ENCODE assay signal across 31 cellular contexts in genomic region chr4:43343298-43343697, GRCh38.
"Had no signal": no experiment of that assay in that cellular context is flagged by ENCODE, and none has a peak within 500 bp of the region (broad histone marks: within the 10 kb centered on the region; RNA-seq: fewer than 3 reads in every experiment).

No MANE protein-coding gene starts in this region.

- H3K4me3 ChIP-seq: adrenal gland, body of pancreas, colonic mucosa, esophagus squamous epithelium, heart left ventricle had no signal

- ATAC-seq: activated naive CD8-positive, alpha-beta T cell treated with anti-CD3 and anti-CD28 coated beads, Interleukin-2, amount 50 U/mL, for 24 hours; activated T-cell treated with anti-CD3 and anti-CD28 coated beads, Interleukin-2, amount 50 U/mL, for 4 hours; body of pancreas; heart left ventricle had no signal

- H3K4me1 ChIP-seq: adrenal gland, body of pancreas, colonic mucosa, esophagus squamous epithelium, heart left ventricle had no signal

- FAIRE-seq: endometrium, endothelial cell of umbilical vein, frontal cortex had no signal

- H3K36me3 Mint-ChIP-seq: activated naive CD4-positive, alpha-beta T cell treated with anti-CD3 and anti-CD28 coated beads, Interleukin-2, amount 50 U/mL, for 24 hours; activated naive CD8-positive, alpha-beta T cell treated with anti-CD3 and anti-CD28 coated beads for 36 hours had no signal

- H3K27me3 ChIP-seq: adrenal gland, body of pancreas, colonic mucosa, esophagus squamous epithelium, heart left ventricle had no signal

- H3K36me3 ChIP-seq: adrenal gland, colonic mucosa, esophagus squamous epithelium, heart left ventricle had no signal

- DNase-seq: activated CD4-positive, alpha-beta memory T cell treated with anti-CD3 and anti-CD28 coated beads, Interleukin-2, amount 10 ng/mL, durations not matched to agents 7 days and 5 days; activated CD4-positive, alpha-beta T cell treated with anti-CD3 and anti-CD28 coated beads for 1 hour; activated CD4-positive, alpha-beta T cell treated with anti-CD3 and anti-CD28 coated beads for 4 hours; activated CD4-positive, alpha-beta T cell treated with anti-CD3 and anti-CD28 coated beads, Interleukin-2, amount 10 ng/mL, durations not matched to agents 7 days and 5 days; activated CD4-positive, alpha-beta T cell treated with anti-CD3 and anti-CD28 coated beads, Interleukin-2, amount 50 U/mL, for 4 hours; activated CD8-positive, alpha-beta memory T cell treated with anti-CD3 and anti-CD28 coated beads, Interleukin-2, amount 50 U/mL, for 48 hours; activated effector memory CD4-positive, alpha-beta T cell treated with anti-CD3 and anti-CD28 coated beads, Interleukin-2, amount 50 U/mL, for 16 hours; activated naive CD4-positive, alpha-beta T cell treated with anti-CD3 and anti-CD28 coated beads for 36 hours; activated naive CD8-positive, alpha-beta T cell treated with anti-CD3 and anti-CD28 coated beads for 36 hours; activated naive CD8-positive, alpha-beta T cell treated with anti-CD3 and anti-CD28 coated beads, Interleukin-2, amount 50 U/mL, for 24 hours; activated T-cell treated with anti-CD3 and anti-CD28 coated beads, Interleukin-2, amount 50 U/mL, for 4 hours; adrenal gland; amygdala; aorta; body of pancreas; caudate nucleus; colonic mucosa; effector CD8-positive, alpha-beta T cell; esophagus squamous epithelium; foreskin fibroblast; glutamatergic neuron; heart left ventricle; hypothalamus; T-helper 2 cell had no signal

- H3K4me1 Mint-ChIP-seq: activated CD4-positive, alpha-beta memory T cell treated with anti-CD3 and anti-CD28 coated beads, Interleukin-2, amount 10 ng/mL, durations not matched to agents 7 days and 5 days; activated CD4-positive, alpha-beta T cell treated with anti-CD3 and anti-CD28 coated beads, Interleukin-2, amount 10 ng/mL, durations not matched to agents 7 days and 5 days; activated naive CD4-positive, alpha-beta T cell treated with anti-CD3 and anti-CD28 coated beads, Interleukin-2, amount 50 U/mL, for 24 hours; activated naive CD8-positive, alpha-beta T cell treated with anti-CD3 and anti-CD28 coated beads for 36 hours; activated naive CD8-positive, alpha-beta T cell treated with anti-CD3 and anti-CD28 coated beads, Interleukin-2, amount 50 U/mL, for 24 hours had no signal

- H3K4me3 Mint-ChIP-seq: activated CD4-positive, alpha-beta memory T cell treated with anti-CD3 and anti-CD28 coated beads, Interleukin-2, amount 10 ng/mL, durations not matched to agents 7 days and 5 days; activated CD4-positive, alpha-beta T cell treated with anti-CD3 and anti-CD28 coated beads, Interleukin-2, amount 10 ng/mL, durations not matched to agents 7 days and 5 days; activated naive CD4-positive, alpha-beta T cell treated with anti-CD3 and anti-CD28 coated beads for 36 hours; activated naive CD4-positive, alpha-beta T cell treated with anti-CD3 and anti-CD28 coated beads, Interleukin-2, amount 50 U/mL, for 24 hours; activated naive CD8-positive, alpha-beta T cell treated with anti-CD3 and anti-CD28 coated beads for 36 hours; activated naive CD8-positive, alpha-beta T cell treated with anti-CD3 and anti-CD28 coated beads, Interleukin-2, amount 50 U/mL, for 24 hours; activated T-cell treated with anti-CD3 and anti-CD28 coated beads, Interleukin-2, amount 50 U/mL, for 4 hours; activated T-helper 1 cell treated with anti-CD3 and anti-CD28 coated beads, Interleukin-12 subunit alpha, Interleukin-12 subunit beta, Interleukin-2, Interleukin-4 antibody, amounts not matched to agents 30 ng/mL and 10 ng/mL and 1 ng/mL, durations not matched to agents 14 hours and 24 hours and 36 hours had no signal

- H3K27ac Mint-ChIP-seq: activated CD4-positive, alpha-beta memory T cell treated with anti-CD3 and anti-CD28 coated beads, Interleukin-2, amount 10 ng/mL, durations not matched to agents 7 days and 5 days; activated CD4-positive, alpha-beta T cell treated with anti-CD3 and anti-CD28 coated beads, Interleukin-2, amount 10 ng/mL, durations not matched to agents 7 days and 5 days; activated naive CD4-positive, alpha-beta T cell treated with anti-CD3 and anti-CD28 coated beads for 36 hours; activated naive CD4-positive, alpha-beta T cell treated with anti-CD3 and anti-CD28 coated beads, Interleukin-2, amount 50 U/mL, for 24 hours; activated naive CD8-positive, alpha-beta T cell treated with anti-CD3 and anti-CD28 coated beads for 36 hours; activated naive CD8-positive, alpha-beta T cell treated with anti-CD3 and anti-CD28 coated beads, Interleukin-2, amount 50 U/mL, for 24 hours; activated T-helper 1 cell treated with anti-CD3 and anti-CD28 coated beads, Interleukin-12 subunit alpha, Interleukin-12 subunit beta, Interleukin-2, Interleukin-4 antibody, amounts not matched to agents 30 ng/mL and 10 ng/mL and 1 ng/mL, durations not matched to agents 14 hours and 24 hours and 36 hours; activated T-helper 2 cell treated with anti-CD3 and anti-CD28 coated beads, Interferon-gamma antibody, Interleukin-2, Interleukin-4, amounts not matched to agents 10 μg/mL and 5 μg/mL and 100 μg/mL, durations not matched to agents 14 hours and 24 hours and 36 hours had no signal

- H3K27ac ChIP-seq: adrenal gland, body of pancreas, colonic mucosa, epithelial cell of prostate, esophagus squamous epithelium, heart left ventricle had no signal

- H3K27me3 Mint-ChIP-seq: activated CD4-positive, alpha-beta memory T cell treated with anti-CD3 and anti-CD28 coated beads, Interleukin-2, amount 10 ng/mL, durations not matched to agents 7 days and 5 days; activated CD4-positive, alpha-beta T cell treated with anti-CD3 and anti-CD28 coated beads, Interleukin-2, amount 10 ng/mL, durations not matched to agents 7 days and 5 days; activated naive CD4-positive, alpha-beta T cell treated with anti-CD3 and anti-CD28 coated beads, Interleukin-2, amount 50 U/mL, for 24 hours; activated naive CD8-positive, alpha-beta T cell treated with anti-CD3 and anti-CD28 coated beads for 36 hours; activated naive CD8-positive, alpha-beta T cell treated with anti-CD3 and anti-CD28 coated beads, Interleukin-2, amount 50 U/mL, for 24 hours had no signal

- H3K9me3 ChIP-seq: adrenal gland, body of pancreas, colonic mucosa, esophagus squamous epithelium had no signal
